9 cellular contexts compared by ENCODE assay signal in genomic region chr3:4982773-4983738, GRCh38. TPM values are rescaled to one million over a fixed set of nuclear protein-coding genes. Genes with fewer than 3 reads are reported as not detected.
DNase-seq lines count a peak whose midpoint lies in the region; ATAC-seq, FAIRE-seq and TF ChIP-seq lines count a peak whose summit lies in the region.
"Had no signal": no experiment of that assay in that cellular context is flagged by ENCODE, and none has a peak within 500 bp of the region (broad histone marks: within the 10 kb centered on the region; RNA-seq: fewer than 3 reads in every experiment).

No MANE protein-coding gene starts in this region.

- CTCF ChIA-PET in activated CD8-positive, alpha-beta memory T cell treated with anti-CD3 and anti-CD28 coated beads, Interleukin-2, amount 10 ng/mL, durations not matched to agents 7 days and 5 days (lab: Charles Lee), result interaction anchor here (0.6 to 13.2 kb wide), 18 partner anchors 10 to 632 kb away, joined by 3 to 212 read pairs (median 5); no protein-coding TSS in a partner anchor
- CTCF ChIA-PET in HepG2 (lab: Yijun Ruan, JAX; ENCODE audit: low intra/inter-chr PET ratio, low total read pairs), result no interaction called here

- H3K4me2 ChIP-seq in HepG2 (ENCODE audit: low read depth, low read length), result peak overlapping the region; percentile 91

- peak overlapping the region; percentile 89 for H3K9ac ChIP-seq in HepG2 (ENCODE audit: insufficient read depth, low read depth, low read length)

- FAIRE-seq in HepG2 (lab: Jason Lieb, UNC), result no peak

- 90% methylated on average over 40 of the region's 40 CpGs for WGBS in HepG2 (ENCODE audit: low lambda C conversion rate)
- 78 to 83% methylated on average over 40 of the region's 40 CpGs for WGBS in thyroid gland, 2 donors

- peak overlapping the region; percentile 87 for H3K27ac Mint-ChIP-seq in activated CD8-positive, alpha-beta memory T cell treated with anti-CD3 and anti-CD28 coated beads, Interleukin-2, amount 10 ng/mL, durations not matched to agents 7 days and 5 days

- H2AFZ ChIP-seq in HepG2 (ENCODE audit: low read length), result no peak overlapping the region

- DNase-seq in activated CD8-positive, alpha-beta memory T cell treated with anti-CD3 and anti-CD28 coated beads, Interleukin-2, amount 10 ng/mL, durations not matched to agents 7 days and 5 days, result no peak
- no peak for DNase-seq in activated CD8-positive, alpha-beta memory T cell treated with anti-CD3 and anti-CD28 coated beads for 24 hours
- DNase-seq in amniotic epithelial cell (ENCODE audit: low read depth) (peak; percentile 38), HepG2 (ENCODE audit: low spot score) (no peak), thyroid gland (peak; percentile 55), NCI-H69 (lab: John Stamatoyannopoulos, UW) (no peak)

- in situ Hi-C loops in HepG2 (cut with HindIII; ENCODE audit: extremely low pct_ligation_motif_present, low pct_unique_long_range_greater_than_20kb), result no loop called here

- H3K9me3 ChIP-seq in HepG2 (ENCODE audit: low read length) (no peaks in the 10 kb centered on the region), thyroid gland (no peaks in the 10 kb centered on the region)

- H3K36me3 ChIP-seq in HepG2 (replicated peaks in 1 of 2; ENCODE audit: control insufficient read depth in 1 of 2, insufficient read depth in 2 of 2, low read length in 2 of 2), result peaks cover 9 to 31% of the 10 kb centered on the region in 2 experiments
- no peaks in the 10 kb centered on the region for H3K36me3 ChIP-seq in thyroid gland

- intact Hi-C loops in HepG2 (cut with micrococcal nuclease; ENCODE audit: unreplicated experiment), result loop anchor here (10.0 kb wide), 1 partner anchor 202 kb away; the partner anchor contains the start of gene EDEM1
- intact Hi-C loops in thyroid gland (cut with DNase I), result no loop called here

- no peaks in the 10 kb centered on the region for H3K9me3 Mint-ChIP-seq in activated CD8-positive, alpha-beta memory T cell treated with anti-CD3 and anti-CD28 coated beads, Interleukin-2, amount 10 ng/mL, durations not matched to agents 7 days and 5 days (ENCODE audit: low read depth)

- H3K79me2 ChIP-seq in HepG2 (ENCODE audit: insufficient read depth, low read length), result peaks cover 52% of the 10 kb centered on the region

- TF ChIP-seq CTCF in HepG2 (CRISPR knock-in tag; IDR thresholded peaks at IDR 0.05) (no peak), thyroid gland (IDR thresholded peaks at IDR 0.05) (no peak)

- peaks cover 49% of the 10 kb centered on the region for H3K4me1 ChIP-seq in HepG2 (ENCODE audit: insufficient read depth, low read length)
- peaks cover 47 to 66% of the 10 kb centered on the region in 2 donors for H3K4me1 ChIP-seq in thyroid gland

- H3K27ac ChIP-seq in HepG2 (ENCODE audit: extremely low read length, insufficient read depth, low read length) (peak overlapping the region; percentile 23), thyroid gland (peak overlapping the region; percentile 93 to 100 (median 98))
- H3K27ac ChIP-seq: C4-2B had no signal

- POLR2A ChIA-PET in HepG2 (lab: Yijun Ruan, JAX), result no interaction called here

- H3K4me3 ChIP-seq in HepG2 (replicated peaks in 1 of 3; ENCODE audit: insufficient read depth in 1 of 3, low read depth in 2 of 3, low read length in 3 of 3) (peak overlapping the region; percentile 89 to 99 (median 95)), thyroid gland (replicated peaks in 1 of 3) (peak overlapping the region in 1 of 3 donors; percentile 3)

- TF ChIP-seq EP300 in HepG2 (IDR thresholded peaks at IDR 0.05; ENCODE audit: low read depth in 2 of 2, low read length in 2 of 2), result no peak
- no peak for TF ChIP-seq EP300 in HepG2 (CRISPR knock-in tag; IDR thresholded peaks at IDR 0.05; ENCODE audit: borderline replicate concordance)

- H3K4me3 Mint-ChIP-seq in activated CD8-positive, alpha-beta memory T cell treated with anti-CD3 and anti-CD28 coated beads, Interleukin-2, amount 10 ng/mL, durations not matched to agents 7 days and 5 days, result peak overlapping the region; percentile 93

- TF ChIP-seq POLR2A in HepG2 (IDR thresholded peaks at IDR 0.05; ENCODE audit: insufficient read depth in 1 of 2, low read depth in 2 of 2, low read length in 2 of 2) (no peak), thyroid gland (IDR thresholded peaks at IDR 0.05) (no peak)

- H3K27me3 Mint-ChIP-seq in activated CD8-positive, alpha-beta memory T cell treated with anti-CD3 and anti-CD28 coated beads, Interleukin-2, amount 10 ng/mL, durations not matched to agents 7 days and 5 days, result no peaks in the 10 kb centered on the region

- peaks cover 68% of the 10 kb centered on the region for H3K36me3 Mint-ChIP-seq in activated CD8-positive, alpha-beta memory T cell treated with anti-CD3 and anti-CD28 coated beads, Interleukin-2, amount 10 ng/mL, durations not matched to agents 7 days and 5 days

- peaks cover 53% of the 10 kb centered on the region for H3K4me1 Mint-ChIP-seq in activated CD8-positive, alpha-beta memory T cell treated with anti-CD3 and anti-CD28 coated beads, Interleukin-2, amount 10 ng/mL, durations not matched to agents 7 days and 5 days

- BruUV-seq in HepG2 (replicated peaks; lab: Mats Ljungman, UMichigan), result no TSS peak

- H4K20me1 ChIP-seq in HepG2 (ENCODE audit: insufficient read depth, low read length), result peaks cover 40% of the 10 kb centered on the region

- H3K27me3 ChIP-seq in HepG2 (ENCODE audit: control insufficient read depth in 1 of 2, insufficient read depth in 2 of 2, low read length in 2 of 2) (no peaks in the 10 kb centered on the region; a peak in 1 of 5 replicates), thyroid gland (no peaks in the 10 kb centered on the region)

- no peak for TF ChIP-seq RAD21 in HepG2 (CRISPR knock-in tag; IDR thresholded peaks at IDR 0.05)

- no peak for ATAC-seq in activated CD8-positive, alpha-beta memory T cell treated with anti-CD3 and anti-CD28 coated beads, Interleukin-2, amount 10 ng/mL, durations not matched to agents 7 days and 5 days
- ATAC-seq in HepG2 (no peak), HG03342 (IDR thresholded peaks at IDR 0.05; ENCODE audit: unreplicated experiment) (no peak), HG02623 (IDR thresholded peaks at IDR 0.05; ENCODE audit: unreplicated experiment) (no peak)

TF ChIP-seq in HepG2, 621 proteins besides CTCF, POLR2A, EP300 and RAD21 (continues in another document):
- TF ChIP-seq ZNF281 (CRISPR knock-in tag; IDR thresholded peaks at IDR 0.05; ENCODE audit: borderline replicate concordance), result no peak
- no peak for TF ChIP-seq ZNF10 (CRISPR knock-in tag; IDR thresholded peaks at IDR 0.05; ENCODE audit: borderline replicate concordance, low read depth)
- no peak for TF ChIP-seq ZBTB42 (CRISPR knock-in tag; IDR thresholded peaks at IDR 0.05)
- TF ChIP-seq ZNF383 (CRISPR knock-in tag; IDR thresholded peaks at IDR 0.05; ENCODE audit: borderline replicate concordance), result no peak
- no peak for TF ChIP-seq ISX (CRISPR knock-in tag; conservative IDR thresholded peaks at IDR 0.05)
- TF ChIP-seq ZNF354B (CRISPR knock-in tag; IDR thresholded peaks at IDR 0.05), result no peak

RNA-seq across cellular contexts. Expression of gene BHLHE40, which starts 3.8 kb away (rescaled TPM):
- 100 to 1,000 TPM; 281 to 491 TPM for total RNA-seq in activated CD8-positive, alpha-beta memory T cell treated with anti-CD3 and anti-CD28 coated beads, Interleukin-2, amount 10 ng/mL, durations not matched to agents 7 days and 5 days
- total RNA-seq in HepG2 (2016; rRNA removed; fragmentation: Illumina TruSeq; extraction: Trizol) (1.8 and 2.6 TPM in 2 replicates), thyroid gland (10 to 100 TPM; 13.1 to 28.5 (median 20.2) TPM)
- 0.44 and 0.61 TPM in 2 replicates for total RNA-seq in HepG2 (2016; cell fraction: cytosol; rRNA removed; fragmentation: Illumina TruSeq; extraction: Trizol; ENCODE audit: low read depth)
- total RNA-seq in HepG2 (2016; cell fraction: insoluble cytoplasmic fraction; rRNA removed; fragmentation: Illumina TruSeq; extraction: Trizol), result 2.3 and 2.7 TPM in 2 replicates
- total RNA-seq in HepG2 (2016; cell fraction: membrane; rRNA removed; fragmentation: Illumina TruSeq; extraction: Trizol), result 1.5 TPM in 2 replicates
- 3.0 and 4.3 TPM in 2 replicates for total RNA-seq in HepG2 (2016; cell fraction: nucleus; rRNA removed; fragmentation: Illumina TruSeq; extraction: Trizol)
- 51.0 and 60.0 TPM in 2 replicates for polyA plus RNA-seq in HepG2 (2011; rRNA removed)
- 29.3 and 36.0 TPM in 2 replicates for polyA plus RNA-seq in HepG2 (2011; cell fraction: cytosol; rRNA removed)
- 35.5 and 51.8 TPM in 2 replicates for polyA plus RNA-seq in HepG2 (2011; cell fraction: nucleus; rRNA removed)
- 145 and 159 TPM in 2 replicates for polyA plus RNA-seq in HepG2 (2012)
- 0.21 and 0.42 TPM in 2 replicates for polyA plus RNA-seq in HepG2 (2016; cell fraction: cytosol; fragmentation: Illumina TruSeq; extraction: Trizol; ENCODE audit: low read depth)
- 3.5 and 4.1 TPM in 2 replicates for polyA plus RNA-seq in HepG2 (2016; cell fraction: insoluble cytoplasmic fraction; fragmentation: Illumina TruSeq; extraction: Trizol; ENCODE audit: low read depth)
- polyA plus RNA-seq in HepG2 (2016; cell fraction: membrane; fragmentation: Illumina TruSeq; extraction: Trizol; ENCODE audit: low read depth), result 0.93 and 1.1 TPM in 2 replicates
- 5.9 and 7.0 TPM in 2 replicates for polyA plus RNA-seq in HepG2 (2016; cell fraction: nucleus; fragmentation: Illumina TruSeq; extraction: Trizol; ENCODE audit: insufficient read depth, low read depth)
- polyA minus RNA-seq in HepG2 (2011; rRNA and poly(A)+ RNA removed; ENCODE audit: low replicate concordance), result 17.6 and 68.5 TPM in 2 replicates
- 59.1 and 63.2 TPM in 2 replicates for polyA minus RNA-seq in HepG2 (2011; cell fraction: cytosol; rRNA and poly(A)+ RNA removed)
- polyA minus RNA-seq in HepG2 (2011; cell fraction: nucleus; rRNA and poly(A)+ RNA removed), result 23.0 and 31.6 TPM in 2 replicates

Comparison
In these comparisons a context has a peak if more than half of its experiments do, and no peak if none do; other contexts are left out.
1. DNase-seq: peak in amniotic epithelial cell (single experiment) and thyroid gland (2 of 2); none in activated CD8-positive, alpha-beta memory T cell treated with anti-CD3 and anti-CD28 coated beads, Interleukin-2, amount 10 ng/mL, durations not matched to agents 7 days and 5 days (single experiment), activated CD8-positive, alpha-beta memory T cell treated with anti-CD3 and anti-CD28 coated beads for 24 hours (single experiment), HepG2 (single experiment) and NCI-H69 (single experiment).
2. RNA of gene BHLHE40, which starts 3.8 kb away (total RNA-seq): 281 to 491 TPM in activated CD8-positive, alpha-beta memory T cell treated with anti-CD3 and anti-CD28 coated beads, Interleukin-2, amount 10 ng/mL, durations not matched to agents 7 days and 5 days; 13.1 to 28.5 TPM in thyroid gland and 0.44 to 4.3 TPM in HepG2; every median in the first group is over 4 times any median in the second.